8 cellular contexts compared by ENCODE assay signal in genomic region chr16:3938843-3939624, GRCh38. TPM values are rescaled to one million over a fixed set of nuclear protein-coding genes. Genes with fewer than 3 reads are reported as not detected.
DNase-seq lines count a peak whose midpoint lies in the region; ATAC-seq and TF ChIP-seq lines count a peak whose summit lies in the region.

No MANE protein-coding gene starts in this region.

- no peak overlapping the region for H2AFZ ChIP-seq in OCI-LY1 (ENCODE audit: low read length)
- H2AFZ ChIP-seq in fibroblast of lung (ENCODE audit: low read length): peak overlapping the region; percentile 78
- no peak overlapping the region for H2AFZ ChIP-seq in neural cell (ENCODE audit: low read depth, low read length)

- H3K9ac ChIP-seq in OCI-LY1 (ENCODE audit: low read length) (no peak overlapping the region), fibroblast of lung (ENCODE audit: insufficient read depth, low read length) (peak overlapping the region; percentile 64), neural cell (ENCODE audit: low read length) (no peak overlapping the region), stomach smooth muscle (ENCODE audit: low read length in 2 of 2) (peak overlapping the region; percentile 49 to 62)

- H3K27me3 ChIP-seq in OCI-LY1 (ENCODE audit: insufficient read depth, low read length) (no peaks in the 10 kb centered on the region; the same call in 1 of the 2 replicates), fibroblast of lung (ENCODE audit: control insufficient read depth, insufficient read depth, low read length) (no peaks in the 10 kb centered on the region), neural cell (ENCODE audit: insufficient read depth, low read depth, low read length) (no peaks in the 10 kb centered on the region), stomach smooth muscle (ENCODE audit: control insufficient read depth in 1 of 2, insufficient read depth in 2 of 2, low read length in 2 of 2) (no peaks in the 10 kb centered on the region)

- H3K36me3 ChIP-seq in OCI-LY1 (ENCODE audit: insufficient read depth, low read length): no peaks in the 10 kb centered on the region
- peaks cover 2% of the 10 kb centered on the region for H3K36me3 ChIP-seq in fibroblast of lung (ENCODE audit: control insufficient read depth, insufficient read depth, low read length)
- no peaks in the 10 kb centered on the region for H3K36me3 ChIP-seq in neural cell (ENCODE audit: insufficient read depth, low read length)
- no peaks in the 10 kb centered on the region for H3K36me3 ChIP-seq in stomach smooth muscle (ENCODE audit: control insufficient read depth in 2 of 2, insufficient read depth in 2 of 2, low read length in 2 of 2)

- H3K9me3 ChIP-seq in OCI-LY1 (ENCODE audit: low read length) (no peaks in the 10 kb centered on the region), fibroblast of lung (ENCODE audit: control insufficient read depth, insufficient read depth, low read depth, low read length) (no peaks in the 10 kb centered on the region), neural cell (ENCODE audit: low read length) (no peaks in the 10 kb centered on the region), stomach smooth muscle (ENCODE audit: control insufficient read depth in 2 of 2, low read length in 2 of 2) (no peaks in the 10 kb centered on the region)

- no peaks in the 10 kb centered on the region for H3K9me2 ChIP-seq in OCI-LY1 (ENCODE audit: low read depth, low read length)
- no peaks in the 10 kb centered on the region for H3K9me2 ChIP-seq in neural cell (ENCODE audit: insufficient read depth, low read length)

- TF ChIP-seq RAD21 in neural cell (conservative IDR thresholded peaks at IDR 0.05): peak; percentile 37

- no peak for ATAC-seq in GM21526 (IDR thresholded peaks at IDR 0.05; ENCODE audit: low FRiP score, unreplicated experiment)

- no peak overlapping the region for H3K4me2 ChIP-seq in OCI-LY1 (ENCODE audit: low read length)
- H3K4me2 ChIP-seq in fibroblast of lung (ENCODE audit: extremely low read depth, insufficient read depth, low read length): peak overlapping the region; percentile 84
- no peak overlapping the region for H3K4me2 ChIP-seq in neural cell (ENCODE audit: low read length)

- H3K4me3 ChIP-seq in OCI-LY1 (ENCODE audit: low read depth, low read length, poor library complexity, severe bottlenecking): no peak overlapping the region
- peak overlapping the region; percentile 16 to 59 (median 37) for H3K4me3 ChIP-seq in fibroblast of lung (replicated peaks in 1 of 4; ENCODE audit: control extremely low read depth in 1 of 4, insufficient read depth in 1 of 4, low read depth in 3 of 4, low read length in 4 of 4)
- H3K4me3 ChIP-seq in neural cell (ENCODE audit: low read length): no peak overlapping the region
- peak overlapping the region; percentile 53 to 78 for H3K4me3 ChIP-seq in stomach smooth muscle (ENCODE audit: low read length in 2 of 2)

- no peaks in the 10 kb centered on the region for H3K4me1 ChIP-seq in OCI-LY1 (ENCODE audit: insufficient read depth, low read length, severe bottlenecking)
- H3K4me1 ChIP-seq in fibroblast of lung (ENCODE audit: control insufficient read depth, extremely low read depth, insufficient read depth, low read length): peaks cover 3% of the 10 kb centered on the region
- peaks cover 4% of the 10 kb centered on the region for H3K4me1 ChIP-seq in stomach smooth muscle (ENCODE audit: control insufficient read depth, insufficient read depth, low read length)

- no peaks in the 10 kb centered on the region for H4K20me1 ChIP-seq in OCI-LY1 (ENCODE audit: insufficient read depth, low read length)
- H4K20me1 ChIP-seq in fibroblast of lung (ENCODE audit: control insufficient read depth, extremely low read depth, insufficient read depth, low read length): no peaks in the 10 kb centered on the region
- no peaks in the 10 kb centered on the region for H4K20me1 ChIP-seq in neural cell (ENCODE audit: insufficient read depth)

- DNase-seq in SKM-1 (lab: John Stamatoyannopoulos, UW; ENCODE audit: unreplicated experiment) (peak; percentile 13), SKM-1 treated with dmso at 0.1 percent for 144 hours (lab: John Stamatoyannopoulos, UW; ENCODE audit: unreplicated experiment) (no peak), fibroblast of lung (ENCODE audit: low read depth in 2 of 2) (peak; percentile 62 to 88)
- DNase-seq in activated T-cell treated with anti-CD3 and anti-CD28 coated beads, Interleukin-2, amount 50 U/mL, for 48 hours: peak; percentile 78 to 80

- H3K79me2 ChIP-seq in OCI-LY1 (ENCODE audit: insufficient read depth, low read length) (no peaks in the 10 kb centered on the region), fibroblast of lung (ENCODE audit: control insufficient read depth, insufficient read depth, low read length) (no peaks in the 10 kb centered on the region), neural cell (replicated peaks; ENCODE audit: insufficient read depth, low read length) (no peaks in the 10 kb centered on the region)

- H3K27ac ChIP-seq in OCI-LY1 (ENCODE audit: low read depth, low read length, poor library complexity, severe bottlenecking) (no peak overlapping the region), fibroblast of lung (ENCODE audit: insufficient read depth, low read length) (peak overlapping the region; percentile 56), neural cell (ENCODE audit: low read length) (no peak overlapping the region), stomach smooth muscle (ENCODE audit: low read length) (no peak overlapping the region)

- H3F3A ChIP-seq in OCI-LY1 (ENCODE audit: insufficient read depth, low read length): no peaks in the 10 kb centered on the region
- no peaks in the 10 kb centered on the region for H3F3A ChIP-seq in neural cell (ENCODE audit: insufficient read depth, low read length, poor library complexity, severe bottlenecking)

- TF ChIP-seq CTCF in OCI-LY1 (IDR thresholded peaks at IDR 0.05; ENCODE audit: low read length): peak; percentile 84
- peak; percentile 87 to 90 for TF ChIP-seq CTCF in fibroblast of lung (conservative IDR thresholded peaks at IDR 0.05 in 1 of 2, IDR thresholded peaks at IDR 0.05 in 1 of 2; ENCODE audit: low read depth in 1 of 2, low read length in 2 of 2)
- TF ChIP-seq CTCF in neural cell (IDR thresholded peaks at IDR 0.05; ENCODE audit: poor library complexity, severe bottlenecking): peak; percentile 62

- TF ChIP-seq EP300 in neural cell (conservative IDR thresholded peaks at IDR 0.05; ENCODE audit: poor library complexity, severe bottlenecking): no peak

TF ChIP-seq in neural cell, 6 proteins besides CTCF, POLR2A, EP300 and RAD21:
- peak; percentile 48 for TF ChIP-seq SMC3 (conservative IDR thresholded peaks at IDR 0.05; ENCODE audit: poor library complexity)
- no peak for TF ChIP-seq POLR2AphosphoS5 (IDR thresholded peaks at IDR 0.05)

RNA-seq across cellular contexts. Expression of gene CREBBP, which starts 58.5 kb away (rescaled TPM):
- 16.2 and 22.6 TPM in 2 replicates for total RNA-seq in fibroblast of lung
- polyA plus RNA-seq in fibroblast of lung (6.1 and 8.0 TPM in 2 replicates), neural cell (3.3 and 5.5 TPM in 2 replicates)
- polyA plus RNA-seq in fibroblast of lung (2012): 14.5 and 24.9 TPM in 2 replicates
- polyA minus RNA-seq in fibroblast of lung (ENCODE audit: low replicate concordance) (57.1 and 89.5 TPM in 2 replicates), neural cell (42.8 and 45.0 TPM in 2 replicates)

Comparison
In these comparisons a context has a peak if more than half of its experiments do, and no peak if none do; other contexts are left out.
1. H3K4me3 ChIP-seq: peak in fibroblast of lung (4 of 4) and stomach smooth muscle (2 of 2); none in OCI-LY1 (single experiment) and neural cell (single experiment).
2. H3K9ac ChIP-seq: peak in fibroblast of lung (single experiment) and stomach smooth muscle (2 of 2); none in OCI-LY1 (single experiment) and neural cell (single experiment).
3. Peak in every context shown above with its lines, with median percentiles within 50 percentile points of each other: CTCF ChIP-seq.